In the genomic region with DNA sequence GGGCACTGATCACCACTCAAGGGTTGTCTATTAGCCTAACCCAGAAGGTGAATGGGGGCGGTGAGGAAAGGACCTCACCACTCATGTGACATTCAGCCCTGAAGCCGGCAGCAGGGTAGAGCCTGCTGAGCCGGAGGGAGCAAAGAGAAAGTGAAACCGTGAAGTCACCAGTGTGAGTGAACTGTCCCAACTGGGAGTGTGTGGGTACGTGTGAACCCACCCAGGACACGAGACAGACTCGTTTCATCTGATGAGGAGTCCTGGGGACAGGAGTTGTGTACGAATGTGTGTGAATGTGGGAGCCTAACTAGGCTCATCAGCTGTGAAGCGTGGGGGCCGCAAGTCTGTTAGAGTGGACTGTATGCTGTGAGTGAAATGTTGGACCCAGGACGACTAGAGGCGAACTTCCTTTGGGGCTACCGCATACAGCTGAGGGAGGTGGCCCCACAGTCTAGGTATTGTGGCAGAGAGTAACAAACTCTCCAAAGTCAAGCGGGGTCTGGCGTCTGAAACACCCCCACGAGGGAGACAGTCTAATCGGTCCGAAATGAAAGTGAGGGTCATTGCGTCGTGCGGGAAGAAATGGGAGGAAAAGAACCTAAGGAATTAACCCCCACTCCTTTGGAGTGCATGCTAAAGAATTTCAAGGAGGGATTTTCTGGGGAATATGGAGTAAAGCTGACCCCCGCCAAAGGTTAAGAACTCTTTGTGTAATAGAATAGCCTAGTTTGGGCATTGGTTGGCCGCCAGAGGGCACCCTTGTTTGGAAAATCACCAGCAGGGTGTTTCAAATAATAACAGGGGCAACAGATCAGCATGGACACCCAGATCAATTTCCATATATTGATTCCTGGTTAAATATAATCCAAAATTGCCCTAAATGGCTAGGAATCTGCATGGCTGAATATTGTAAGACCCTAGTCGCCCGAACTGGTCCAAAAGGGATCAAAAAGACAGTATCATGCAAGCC, we compare ENCODE assay signal across 8 cellular contexts. TPM values are rescaled to one million over a fixed set of nuclear protein-coding genes. Genes with fewer than 3 reads are reported as not detected.
DNase-seq lines count a peak whose midpoint lies in the region; ATAC-seq and TF ChIP-seq lines count a peak whose summit lies in the region.

No MANE protein-coding gene starts in this region.

- H3K4me1 ChIP-seq in heart right ventricle (peaks cover 0 to 15% (median 0%) of the 10 kb centered on the region in 9 donors), thyroid gland (no peaks in the 10 kb centered on the region)

- H3K27me3 ChIP-seq in heart right ventricle (no peaks in the 10 kb centered on the region), thyroid gland (no peaks in the 10 kb centered on the region)

- no peak overlapping the region for H3K27ac ChIP-seq in 22Rv1
- peak overlapping the region in 5 of 10 donors; percentile 59 to 76 (median 74) for H3K27ac ChIP-seq in heart right ventricle
- no peak overlapping the region for H3K27ac ChIP-seq in thyroid gland

- H3K4me3 ChIP-seq in heart right ventricle = peak overlapping the region in 6 of 10 donors; percentile 18 to 58 (median 52)
- no peak overlapping the region for H3K4me3 ChIP-seq in thyroid gland (replicated peaks in 1 of 3)

- 28 to 37% methylated on average over 25 of the region's 25 CpGs for WGBS in heart right ventricle, 2 donors
- 88 to 93% methylated on average over 22 to 24 of the region's 25 CpGs for WGBS in thyroid gland, 2 donors

- H3K9me3 ChIP-seq in heart right ventricle = peaks cover 0 to 15% (median 0%) of the 10 kb centered on the region in 11 donors
- no peaks in the 10 kb centered on the region for H3K9me3 ChIP-seq in thyroid gland

- H3K36me3 ChIP-seq in heart right ventricle = no peaks in the 10 kb centered on the region
- no peaks in the 10 kb centered on the region for H3K36me3 ChIP-seq in thyroid gland

- intact Hi-C loops in heart right ventricle (cut with DNase I) (loop anchor here in 1 of 10 donors (5.0 kb wide), 1 partner anchor 291 kb away; no protein-coding TSS in a partner anchor), thyroid gland (cut with DNase I) (no loop called here)

- no peak for TF ChIP-seq POLR2A in thyroid gland (IDR thresholded peaks at IDR 0.05)

- ATAC-seq in HG02623 (IDR thresholded peaks at IDR 0.05; ENCODE audit: unreplicated experiment) (peak; percentile 83), heart right ventricle (peak in 5 of 8 donors; percentile 89 to 97 (median 95)), HG03095 (IDR thresholded peaks at IDR 0.05; ENCODE audit: unreplicated experiment) (no peak)

- DNase-seq in activated CD4-positive, CD25-positive, alpha-beta regulatory T cell treated with anti-CD3 and anti-CD28 coated beads, Interleukin-2, amount 50 U/mL, for 16 hours (ENCODE audit: low read depth, low spot score) = peak; percentile 19
- peak; percentile 40 to 55 for DNase-seq in heart right ventricle
- DNase-seq in thyroid gland = peak; percentile 10 to 33
- no peak for DNase-seq in SW480 (ENCODE audit: low spot score)
- DNase-seq in NCI-H2081 treated with DMSO at 0.1 percent for 48 hours (lab: John Stamatoyannopoulos, UW) = no peak

- TF ChIP-seq CTCF in 22Rv1 (IDR thresholded peaks at IDR 0.05) = peak; percentile 54
- peak in 7 of 9 donors; percentile 19 to 64 (median 53) for TF ChIP-seq CTCF in heart right ventricle (IDR thresholded peaks at IDR 0.05)
- TF ChIP-seq CTCF in thyroid gland (IDR thresholded peaks at IDR 0.05) = peak in 1 of 6 experiments; percentile 29

RNA-seq across cellular contexts. Expression of a gene that starts 43.6 kb away (rescaled TPM):
- total RNA-seq in heart right ventricle (10 to 100 TPM in 7 of 10 donors, not detected in 3; 12.4 to 15.8 (median 14.4) TPM), thyroid gland (100 to 1,000 TPM in 1 of 4 donors, 10 to 100 TPM in 1, under 1 TPM in 1, not detected in 1; 0.27 to 113 (median 57.1) TPM)
- polyA plus RNA-seq in heart right ventricle = 1 to 10 TPM; 1.3 to 4.2 TPM

Comparison
In these comparisons a context has a peak if more than half of its experiments do, and no peak if none do; other contexts are left out.
1. DNase-seq: peak in activated CD4-positive, CD25-positive, alpha-beta regulatory T cell treated with anti-CD3 and anti-CD28 coated beads, Interleukin-2, amount 50 U/mL, for 16 hours (single experiment), heart right ventricle (2 of 2) and thyroid gland (2 of 2); none in SW480 (single experiment) and NCI-H2081 treated with DMSO at 0.1 percent for 48 hours (single experiment).
2. H3K4me3 ChIP-seq: peak in heart right ventricle (6 of 10); none in thyroid gland (0 of 3).